Comparison of ENCODE assay signal across 8 cellular contexts in the genomic region with DNA sequence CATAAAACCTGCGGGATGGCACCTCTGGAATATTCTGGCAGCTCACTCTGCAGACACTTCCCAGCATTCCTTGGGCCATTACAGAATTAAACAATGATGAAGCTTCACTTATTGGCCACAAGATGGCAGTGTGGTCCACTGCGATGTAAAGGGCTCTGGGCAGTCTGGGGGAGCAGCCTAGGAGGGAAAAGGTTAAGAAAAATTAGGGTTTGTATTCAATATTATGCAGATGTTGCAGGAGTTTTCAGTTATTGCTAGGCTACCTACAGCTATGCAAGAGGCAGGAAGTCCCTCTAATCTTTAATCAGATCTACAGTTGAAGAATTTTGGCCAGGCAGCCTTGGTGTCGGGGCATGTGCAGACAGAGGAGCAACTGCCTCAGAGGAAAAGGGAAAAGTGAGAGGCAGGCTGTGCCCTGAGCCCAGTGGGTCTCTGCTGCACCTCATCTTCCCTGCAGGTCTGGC.
DNase-seq lines count a peak whose midpoint lies in the region; ATAC-seq lines count a peak whose summit lies in the region.

No MANE protein-coding gene starts in this region.

- H3K9ac ChIP-seq in adipocyte (ENCODE audit: low read length) = peak overlapping the region; percentile 34

- peak; percentile 95 for ATAC-seq in GM19351 (IDR thresholded peaks at IDR 0.05; ENCODE audit: unreplicated experiment)
- peak; percentile 92 for ATAC-seq in HG03175 (IDR thresholded peaks at IDR 0.05; ENCODE audit: unreplicated experiment)

- H3K27me3 ChIP-seq in adipocyte (replicated peaks; ENCODE audit: control insufficient read depth, insufficient read depth, low read length) = peaks cover 18% of the 10 kb centered on the region

- no peak overlapping the region for H3K4me3 ChIP-seq in adipocyte (ENCODE audit: low read length)

- H3K9me3 ChIP-seq in adipocyte (ENCODE audit: control insufficient read depth, low read length) = no peaks in the 10 kb centered on the region

- DNase-seq in DMS79 treated with DMSO at 0.1 percent for 48 hours (lab: John Stamatoyannopoulos, UW) (peak; percentile 19), DMS79 (lab: John Stamatoyannopoulos, UW) (no peak), NCI-H345 treated with DMSO at 0.1 percent for 48 hours (lab: John Stamatoyannopoulos, UW; ENCODE audit: unreplicated experiment) (peak; percentile 15), adipocyte (ENCODE audit: low read depth) (peak; percentile 84), hepatic stellate cell (ENCODE audit: low spot score) (peak; percentile 39), smooth muscle cell of the brain vasculature (ENCODE audit: low read depth, low spot score) (peak; percentile 51)

- peaks cover 22% of the 10 kb centered on the region for H3K4me1 ChIP-seq in adipocyte (ENCODE audit: control insufficient read depth, insufficient read depth, low read length)

- no peaks in the 10 kb centered on the region for H3K36me3 ChIP-seq in adipocyte (ENCODE audit: control insufficient read depth, insufficient read depth, low read length, severe bottlenecking)
